ENCODE assay signal across 8 cellular contexts in the genomic region with DNA sequence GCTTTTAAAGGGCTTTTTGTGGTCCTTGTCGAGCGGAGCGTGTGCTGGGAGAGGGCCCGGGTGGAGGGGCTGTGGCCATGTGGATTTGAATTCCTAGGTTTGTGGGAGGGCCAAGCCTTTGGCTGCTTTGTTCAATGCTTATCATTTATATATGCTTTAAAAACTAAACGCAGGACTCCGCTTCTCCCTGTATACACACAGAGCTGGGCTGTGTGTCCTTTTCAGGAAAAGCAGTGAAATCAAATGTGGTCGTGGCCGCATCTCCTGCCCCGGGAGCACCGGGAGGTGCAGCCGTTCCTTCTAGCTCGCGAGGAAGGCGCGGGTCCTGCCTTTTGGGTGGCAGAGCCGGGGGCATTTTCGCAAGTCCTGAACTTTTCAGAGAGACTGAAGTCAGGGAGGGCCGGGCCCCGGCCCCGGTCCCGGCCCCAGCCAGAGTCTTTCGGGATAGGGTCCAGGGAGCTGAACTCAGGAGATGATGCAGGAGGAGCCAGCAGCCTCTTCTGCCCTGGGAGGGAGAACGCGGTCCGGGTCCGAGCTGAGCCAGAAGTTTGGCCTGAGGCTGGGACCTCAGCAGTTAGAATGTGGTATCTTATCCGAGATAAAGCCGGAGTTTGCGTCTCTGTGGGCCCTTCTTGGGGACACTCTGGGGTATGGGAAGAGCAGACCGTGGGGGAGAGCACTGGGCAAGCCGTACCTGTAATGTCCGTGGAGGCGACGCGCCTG.
A peak's percentile ranks its signal among the peaks of the same experiment; 100 is the strongest.
DNase-seq lines count a peak whose midpoint lies in the region; ATAC-seq, FAIRE-seq and TF ChIP-seq lines count a peak whose summit lies in the region.

No MANE protein-coding gene starts in this region.

- H3K4me3 ChIP-seq in BLaER1 = peak overlapping the region; percentile 70
- H3K4me3 ChIP-seq in endothelial cell of umbilical vein (replicated peaks in 1 of 3; ENCODE audit: insufficient read depth in 1 of 3, low read depth in 1 of 3, low read length in 3 of 3) = peak overlapping the region; percentile 99 to 100 (median 100)

- H3K27me3 Mint-ChIP-seq in WTC11 (ENCODE audit: low read depth) = peaks cover 14% of the 10 kb centered on the region
- no peaks in the 10 kb centered on the region for H3K27me3 Mint-ChIP-seq in naive B cell

- POLR2A ChIA-PET in WTC11 (lab: Charles Lee) (interaction anchor here (1.2 kb wide), 1 partner anchor 55 kb away, joined by 3 read pairs; no protein-coding TSS in a partner anchor), endothelial cell of umbilical vein (lab: Charles Lee) (interaction anchor here (0.7 to 2.8 kb wide), 7 partner anchors 17 to 141 kb away, joined by 3 to 13 read pairs (median 5); no protein-coding TSS in a partner anchor)

- peaks cover 58% of the 10 kb centered on the region for H3K79me2 ChIP-seq in endothelial cell of umbilical vein (ENCODE audit: control insufficient read depth, insufficient read depth, low read length)

- H3K27ac ChIP-seq in BLaER1 (no peak overlapping the region), endothelial cell of umbilical vein (ENCODE audit: insufficient read depth, low read depth, low read length) (peak overlapping the region; percentile 98)

- H3K9me1 ChIP-seq in endothelial cell of umbilical vein (replicated peaks; ENCODE audit: control insufficient read depth, extremely low read depth, insufficient read depth, low read length) = no peaks in the 10 kb centered on the region

- peak; percentile 40 for FAIRE-seq in endothelial cell of umbilical vein (lab: Jason Lieb, UNC)

- ATAC-seq in GM19452 (IDR thresholded peaks at IDR 0.05; ENCODE audit: unreplicated experiment) = peak; percentile 4
- ATAC-seq in HG03571 (IDR thresholded peaks at IDR 0.05; ENCODE audit: unreplicated experiment) = peak; percentile 9
- ATAC-seq in WTC11 = peak; percentile 5
- ATAC-seq in naive B cell (ENCODE audit: low read depth in 2 of 2) = peak; percentile 5 to 11

- H3K36me3 Mint-ChIP-seq in WTC11 = no peaks in the 10 kb centered on the region
- peaks cover 0 to 5% of the 10 kb centered on the region in 2 donors for H3K36me3 Mint-ChIP-seq in naive B cell

- H3K4me2 ChIP-seq in BLaER1 (peak overlapping the region; percentile 99), endothelial cell of umbilical vein (ENCODE audit: insufficient read depth, low read length) (peak overlapping the region; percentile 97)

- H3K36me3 ChIP-seq in BLaER1 (no peaks in the 10 kb centered on the region), endothelial cell of umbilical vein (ENCODE audit: control insufficient read depth in 2 of 2, extremely low read depth in 1 of 2, insufficient read depth in 2 of 2, low read length in 2 of 2) (peaks cover 0 to 2% of the 10 kb centered on the region in 2 experiments)

- dilution Hi-C loops in endothelial cell of umbilical vein (cut with MboI; ENCODE audit: extremely low pct_ligation_motif_present, low sequenced_read_pairs) = no loop called here

- H3K9ac ChIP-seq in BLaER1 (0 out of 2 replicates have a peak overlapping the region, but pooled peaks have one; percentile 7), endothelial cell of umbilical vein (replicated peaks; ENCODE audit: extremely low read depth, insufficient read depth, low read length) (peak overlapping the region; percentile 100)

- no peak for TF ChIP-seq CTCF in WTC11 (IDR thresholded peaks at IDR 0.05)
- no peak for TF ChIP-seq CTCF in endothelial cell of umbilical vein (IDR thresholded peaks at IDR 0.05; ENCODE audit: extremely low read depth in 1 of 2, insufficient read depth in 1 of 2, low read depth in 1 of 2, low read length in 2 of 2)

- peaks cover 57% of the 10 kb centered on the region for H3K4me1 Mint-ChIP-seq in WTC11
- peaks cover 45 to 68% (median 63%) of the 10 kb centered on the region in 3 donors for H3K4me1 Mint-ChIP-seq in naive B cell

- TF ChIP-seq POLR2A in endothelial cell of umbilical vein (IDR thresholded peaks at IDR 0.05; ENCODE audit: low read depth, low read length) = no peak

- CTCF ChIA-PET in WTC11 (lab: Charles Lee) = interaction anchor here (1.0 to 3.5 kb wide), 6 partner anchors 33 to 145 kb away, joined by 3 to 16 read pairs (median 4); no protein-coding TSS in a partner anchor
- CTCF ChIA-PET in endothelial cell of umbilical vein (lab: Charles Lee) = interaction anchor here (0.7 to 4.1 kb wide), 13 partner anchors 9 to 149 kb away, joined by 3 to 27 read pairs (median 6); no protein-coding TSS in a partner anchor

- H3K27ac Mint-ChIP-seq in WTC11 (no peak overlapping the region), naive B cell (peak overlapping the region; percentile 73 to 97 (median 92))

- H4K20me1 ChIP-seq in BLaER1 (peaks cover 18% of the 10 kb centered on the region), endothelial cell of umbilical vein (replicated peaks; ENCODE audit: control insufficient read depth, extremely low read depth, insufficient read depth, low read length) (peaks cover 2% of the 10 kb centered on the region)

- H3K9me3 Mint-ChIP-seq in WTC11 = peaks cover under 1% of the 10 kb centered on the region
- no peaks in the 10 kb centered on the region for H3K9me3 Mint-ChIP-seq in naive B cell

- no peaks in the 10 kb centered on the region for H3K9me3 ChIP-seq in BLaER1
- no peaks in the 10 kb centered on the region for H3K9me3 ChIP-seq in endothelial cell of umbilical vein (replicated peaks; ENCODE audit: control insufficient read depth, insufficient read depth, low read length)

- peak; percentile 24 for DNase-seq in WTC11 (ENCODE audit: low spot score)
- DNase-seq in endothelial cell of umbilical vein (ENCODE audit: low read depth, low spot score) = no peak
- no peak for DNase-seq in naive B cell
- DNase-seq in NCI-H1694 (lab: John Stamatoyannopoulos, UW) = no peak
- DNase-seq in NCI-H2107 (lab: John Stamatoyannopoulos, UW) = no peak

- H3K27me3 ChIP-seq in BLaER1 (peaks cover 53% of the 10 kb centered on the region), endothelial cell of umbilical vein (ENCODE audit: control insufficient read depth in 2 of 2, insufficient read depth in 2 of 2, low read length in 2 of 2) (no peaks in the 10 kb centered on the region)

- H3K4me3 Mint-ChIP-seq in WTC11 (peak overlapping the region; percentile 87), naive B cell (peak overlapping the region; percentile 95 to 100 (median 98))

- H3K4me1 ChIP-seq in BLaER1 = peaks cover 28% of the 10 kb centered on the region
- peaks cover 28% of the 10 kb centered on the region for H3K4me1 ChIP-seq in endothelial cell of umbilical vein (ENCODE audit: control insufficient read depth, extremely low read depth, insufficient read depth, low read length)

- no peak overlapping the region for H2AFZ ChIP-seq in endothelial cell of umbilical vein (ENCODE audit: low read depth, low read length)

- intact Hi-C loops in endothelial cell of umbilical vein (cut with micrococcal nuclease) = loop anchor here (1.0 kb wide), 7 partner anchors 9 to 142 kb away; no protein-coding TSS in a partner anchor

- no TSS peak for BruUV-seq in endothelial cell of umbilical vein (replicated peaks; lab: Mats Ljungman, UMichigan)

TF ChIP-seq in WTC11, 78 proteins besides CTCF, POLR2A, EP300 and RAD21 (continues in another document):
- TF ChIP-seq, protein P1, sequence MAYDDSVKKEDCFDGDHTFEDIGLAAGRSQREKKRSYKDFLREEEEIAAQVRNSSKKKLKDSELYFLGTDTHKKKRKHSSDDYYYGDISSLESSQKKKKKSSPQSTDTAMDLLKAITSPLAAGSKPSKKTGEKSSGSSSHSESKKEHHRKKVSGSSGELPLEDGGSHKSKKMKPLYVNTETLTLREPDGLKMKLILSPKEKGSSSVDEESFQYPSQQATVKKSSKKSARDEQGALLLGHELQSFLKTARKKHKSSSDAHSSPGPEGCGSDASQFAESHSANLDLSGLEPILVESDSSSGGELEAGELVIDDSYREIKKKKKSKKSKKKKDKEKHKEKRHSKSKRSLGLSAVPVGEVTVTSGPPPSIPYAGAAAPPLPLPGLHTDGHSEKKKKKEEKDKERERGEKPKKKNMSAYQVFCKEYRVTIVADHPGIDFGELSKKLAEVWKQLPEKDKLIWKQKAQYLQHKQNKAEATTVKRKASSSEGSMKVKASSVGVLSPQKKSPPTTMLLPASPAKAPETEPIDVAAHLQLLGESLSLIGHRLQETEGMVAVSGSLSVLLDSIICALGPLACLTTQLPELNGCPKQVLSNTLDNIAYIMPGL (CRISPR knock-in tag; IDR thresholded peaks at IDR 0.05) = 0 out of 2 replicates have a peak, but pooled peaks have one; percentile 9
- no peak for TF ChIP-seq ZNF232 (CRISPR knock-in tag; IDR thresholded peaks at IDR 0.05)
- TF ChIP-seq, protein P2, sequence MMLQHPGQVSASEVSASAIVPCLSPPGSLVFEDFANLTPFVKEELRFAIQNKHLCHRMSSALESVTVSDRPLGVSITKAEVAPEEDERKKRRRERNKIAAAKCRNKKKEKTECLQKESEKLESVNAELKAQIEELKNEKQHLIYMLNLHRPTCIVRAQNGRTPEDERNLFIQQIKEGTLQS (CRISPR knock-in tag; conservative IDR thresholded peaks at IDR 0.05) = no peak

TF ChIP-seq in endothelial cell of umbilical vein, 7 proteins besides CTCF, POLR2A, EP300 and RAD21:
- TF ChIP-seq GATA2 (IDR thresholded peaks at IDR 0.05; ENCODE audit: insufficient read depth, insufficient read length, low read depth, low read length) = no peak
- no peak for TF ChIP-seq JUN (IDR thresholded peaks at IDR 0.05; ENCODE audit: borderline replicate concordance, insufficient read depth, insufficient read length, low read depth)
- TF ChIP-seq FOS (IDR thresholded peaks at IDR 0.05; ENCODE audit: borderline replicate concordance, insufficient read depth, low read length) = no peak
- TF ChIP-seq MAX (IDR thresholded peaks at IDR 0.05; ENCODE audit: insufficient read depth, insufficient read length) = no peak
- no peak for TF ChIP-seq EZH2 (IDR thresholded peaks at IDR 0.05; ENCODE audit: borderline replicate concordance, low read depth, low read length, severe bottlenecking)
- TF ChIP-seq MYC (IDR thresholded peaks at IDR 0.05; ENCODE audit: low read depth, low read length) = no peak
- TF ChIP-seq POLR2AphosphoS5 (IDR thresholded peaks at IDR 0.05; ENCODE audit: insufficient read depth, low read depth, low read length) = no peak
